ENCODE assay signal across 11 cellular contexts in genomic region chr1:119108993-119109392, GRCh38.
DNase-seq lines count a peak whose midpoint lies in the region.
"Had no signal": no experiment of that assay in that cellular context is flagged by ENCODE, and none has a peak within 500 bp of the region (broad histone marks: within the 10 kb centered on the region; RNA-seq: fewer than 3 reads in every experiment).

No MANE protein-coding gene starts in this region.

- H3K36me3 Mint-ChIP-seq in activated naive CD4-positive, alpha-beta T cell treated with anti-CD3 and anti-CD28 coated beads, Interleukin-2, amount 10 ng/mL, durations not matched to agents 7 days and 5 days = no peaks in the 10 kb centered on the region

- no peak overlapping the region for H3K4me3 Mint-ChIP-seq in activated naive CD4-positive, alpha-beta T cell treated with anti-CD3 and anti-CD28 coated beads, Interleukin-2, amount 10 ng/mL, durations not matched to agents 7 days and 5 days
- H3K4me3 Mint-ChIP-seq: CD4-positive, CD25-positive, alpha-beta regulatory T cell had no signal

- no peaks in the 10 kb centered on the region for H3K9me3 Mint-ChIP-seq in activated naive CD4-positive, alpha-beta T cell treated with anti-CD3 and anti-CD28 coated beads, Interleukin-2, amount 10 ng/mL, durations not matched to agents 7 days and 5 days

- no peaks in the 10 kb centered on the region for H3K4me1 Mint-ChIP-seq in activated naive CD4-positive, alpha-beta T cell treated with anti-CD3 and anti-CD28 coated beads, Interleukin-2, amount 10 ng/mL, durations not matched to agents 7 days and 5 days

- no peaks in the 10 kb centered on the region for H3K27me3 Mint-ChIP-seq in activated naive CD4-positive, alpha-beta T cell treated with anti-CD3 and anti-CD28 coated beads, Interleukin-2, amount 10 ng/mL, durations not matched to agents 7 days and 5 days
- H3K27me3 Mint-ChIP-seq: CD4-positive, CD25-positive, alpha-beta regulatory T cell had no signal

- DNase-seq in EH (ENCODE audit: low read depth) (peak; percentile 23), MV-4-11 (lab: John Stamatoyannopoulos, UW) (peak; percentile 45), fibroblast of gingiva (ENCODE audit: low read depth) (peak; percentile 39), iris pigment epithelial cell (ENCODE audit: low read depth) (peak; percentile 36), GM03348 (ENCODE audit: low spot score) (no peak), posterior cingulate gyrus (no peak)
- DNase-seq in activated naive CD4-positive, alpha-beta T cell treated with anti-CD3 and anti-CD28 coated beads, Interleukin-2, amount 10 ng/mL, durations not matched to agents 7 days and 5 days = no peak
- DNase-seq: 8988T; CD4-positive, CD25-positive, alpha-beta regulatory T cell; DMS 273 treated with DMSO at 0.1 percent for 48 hours; HCEC 1CT had no signal

- CTCF ChIA-PET in activated naive CD4-positive, alpha-beta T cell treated with anti-CD3 and anti-CD28 coated beads, Interleukin-2, amount 10 ng/mL, durations not matched to agents 7 days and 5 days (lab: Charles Lee) = no interaction called here

- intact Hi-C loops in posterior cingulate gyrus (cut with DNase I) = no loop called here

- no peak overlapping the region for H3K27ac Mint-ChIP-seq in activated naive CD4-positive, alpha-beta T cell treated with anti-CD3 and anti-CD28 coated beads, Interleukin-2, amount 10 ng/mL, durations not matched to agents 7 days and 5 days
- H3K27ac Mint-ChIP-seq: CD4-positive, CD25-positive, alpha-beta regulatory T cell had no signal

Comparison
In these comparisons a context has a peak if more than half of its experiments do, and no peak if none do; other contexts are left out.
1. DNase-seq: peak in EH (single experiment), MV-4-11 (single experiment), fibroblast of gingiva (single experiment) and iris pigment epithelial cell (single experiment); none in GM03348 (single experiment), activated naive CD4-positive, alpha-beta T cell treated with anti-CD3 and anti-CD28 coated beads, Interleukin-2, amount 10 ng/mL, durations not matched to agents 7 days and 5 days (single experiment) and posterior cingulate gyrus (0 of 10).